ENCODE assay signal across 1 cellular context in the genomic region with DNA sequence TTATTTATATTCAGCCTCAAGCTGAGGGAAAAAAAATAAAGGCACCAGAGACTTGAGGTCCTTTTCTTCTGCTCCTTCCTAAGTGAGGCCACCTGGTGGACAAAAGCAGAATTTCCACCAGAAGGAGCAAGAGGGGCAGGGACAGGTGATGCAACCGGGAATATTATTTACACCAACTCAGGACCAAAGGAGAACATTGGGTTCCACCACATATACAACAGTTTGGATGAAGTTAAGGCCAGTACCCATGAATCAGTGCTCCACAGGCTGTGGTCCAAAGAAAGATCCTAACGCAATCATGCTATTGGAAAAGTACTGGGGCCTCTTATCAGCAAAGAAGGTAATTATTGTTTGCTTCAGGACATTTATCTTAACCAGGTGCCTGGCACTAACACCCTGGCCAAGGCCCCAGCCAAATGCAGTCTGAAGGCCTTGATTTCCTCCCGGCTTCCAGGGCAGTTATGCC.
TF ChIP-seq lines count a peak whose summit lies in the region.

No MANE protein-coding gene starts in this region.

TF ChIP-seq in H1, 55 proteins besides CTCF, POLR2A, EP300 and RAD21:
- TF ChIP-seq CEBPB (IDR thresholded peaks at IDR 0.05; ENCODE audit: low read depth, low read length) (peak; percentile 96), JUND (IDR thresholded peaks at IDR 0.05; ENCODE audit: low read length) (0 out of 2 replicates have a peak, but pooled peaks have one; percentile 48), KDM1A (IDR thresholded peaks at IDR 0.05; ENCODE audit: borderline replicate concordance, low read length) (no peak), EGR1 (IDR thresholded peaks at IDR 0.05; ENCODE audit: borderline replicate concordance, low read depth, low read length) (no peak)
- TF ChIP-seq, protein P1, sequence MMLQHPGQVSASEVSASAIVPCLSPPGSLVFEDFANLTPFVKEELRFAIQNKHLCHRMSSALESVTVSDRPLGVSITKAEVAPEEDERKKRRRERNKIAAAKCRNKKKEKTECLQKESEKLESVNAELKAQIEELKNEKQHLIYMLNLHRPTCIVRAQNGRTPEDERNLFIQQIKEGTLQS (IDR thresholded peaks at IDR 0.05; ENCODE audit: insufficient read depth, low read depth, low read length), result peak; percentile 75
- TF ChIP-seq, protein P2, sequence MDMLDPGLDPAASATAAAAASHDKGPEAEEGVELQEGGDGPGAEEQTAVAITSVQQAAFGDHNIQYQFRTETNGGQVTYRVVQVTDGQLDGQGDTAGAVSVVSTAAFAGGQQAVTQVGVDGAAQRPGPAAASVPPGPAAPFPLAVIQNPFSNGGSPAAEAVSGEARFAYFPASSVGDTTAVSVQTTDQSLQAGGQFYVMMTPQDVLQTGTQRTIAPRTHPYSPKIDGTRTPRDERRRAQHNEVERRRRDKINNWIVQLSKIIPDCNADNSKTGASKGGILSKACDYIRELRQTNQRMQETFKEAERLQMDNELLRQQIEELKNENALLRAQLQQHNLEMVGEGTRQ (IDR thresholded peaks at IDR 0.05; ENCODE audit: low read length), result no peak
